In the genomic region with DNA sequence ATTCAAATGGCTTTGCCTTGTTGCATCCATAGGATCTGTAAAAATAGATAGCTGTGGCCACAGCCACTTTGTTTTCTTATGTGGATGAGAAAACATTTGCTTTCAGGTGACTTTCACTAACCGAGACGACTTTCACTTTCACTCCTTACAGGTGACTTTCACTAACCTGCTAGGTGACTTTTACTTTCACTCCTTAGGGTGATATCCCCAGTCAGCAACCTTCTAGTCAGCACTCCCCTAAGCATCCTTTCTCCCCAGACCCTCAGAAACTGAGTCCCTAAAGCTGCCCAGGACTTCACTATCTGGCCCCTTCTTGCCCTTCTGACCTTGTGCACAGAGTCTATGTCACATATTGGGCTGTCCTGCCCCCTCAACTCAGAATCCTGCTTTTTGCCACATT, we compare ENCODE assay signal across 9 cellular contexts.
A peak's percentile ranks its signal among the peaks of the same experiment; 100 is the strongest.
DNase-seq lines count a peak whose midpoint lies in the region; ATAC-seq and TF ChIP-seq lines count a peak whose summit lies in the region.
"Had no signal": no experiment of that assay in that cellular context is flagged by ENCODE, and none has a peak within 500 bp of the region (broad histone marks: within the 10 kb centered on the region; RNA-seq: fewer than 3 reads in every experiment).

No MANE protein-coding gene starts in this region.

- H3K79me2 ChIP-seq in OCI-LY7 (ENCODE audit: insufficient read depth, low read depth, low read length): no peaks in the 10 kb centered on the region

- H3K4me1 ChIP-seq in OCI-LY7 (ENCODE audit: insufficient read depth, low read length, poor library complexity, severe bottlenecking) (no peaks in the 10 kb centered on the region), mucosa of descending colon (ENCODE audit: low read depth) (no peaks in the 10 kb centered on the region)
- H3K4me1 ChIP-seq: esophagus muscularis mucosa had no signal

- TF ChIP-seq CTCF in OCI-LY7 (conservative IDR thresholded peaks at IDR 0.05; ENCODE audit: low read length) (no peak), mucosa of descending colon (IDR thresholded peaks at IDR 0.05) (no peak)

- H3K4me2 ChIP-seq in OCI-LY7 (ENCODE audit: low read length): no peak overlapping the region; the same call in 1 of the 2 replicates

- CTCF ChIA-PET in OCI-LY7 (lab: Charles Lee; ENCODE audit: unreplicated experiment): no interaction called here

- H4K20me1 ChIP-seq in OCI-LY7 (ENCODE audit: insufficient read depth, low read length): no peaks in the 10 kb centered on the region

- no peak overlapping the region for H3K27ac ChIP-seq in OCI-LY7 (ENCODE audit: low read depth, low read length, poor library complexity, severe bottlenecking)
- H3K27ac ChIP-seq: esophagus muscularis mucosa had no signal

- H2AFZ ChIP-seq in OCI-LY7 (ENCODE audit: low read length): no peak overlapping the region

- no peaks in the 10 kb centered on the region for H3K9me3 ChIP-seq in OCI-LY7 (ENCODE audit: low read length)
- H3K9me3 ChIP-seq in mucosa of descending colon: no peaks in the 10 kb centered on the region
- H3K9me3 ChIP-seq: esophagus muscularis mucosa had no signal

- intact Hi-C loops in OCI-LY7 (cut with micrococcal nuclease; ENCODE audit: unreplicated experiment): no loop called here
- intact Hi-C loops in mucosa of descending colon (cut with DNase I, micrococcal nuclease): no loop called here

- DNase-seq in NCI-H510A treated with DMSO at 0.1 percent for 48 hours (lab: John Stamatoyannopoulos, UW): peak; percentile 14
- no peak for DNase-seq in NCI-H510A (lab: John Stamatoyannopoulos, UW)
- peak; percentile 4 for DNase-seq in OCI-LY7 (ENCODE audit: low spot score)
- peak in 1 of 3 donors; percentile 33 for DNase-seq in mucosa of descending colon
- no peak for DNase-seq in GM19240 (ENCODE audit: insufficient read length, low spot score)
- DNase-seq in cerebellum (ENCODE audit: low spot score): no peak
- no peak for DNase-seq in dedifferentiated amniotic fluid mesenchymal stem cell (ENCODE audit: extremely low spot score)

- POLR2A ChIA-PET in OCI-LY7 (lab: Charles Lee): no interaction called here

- BruUV-seq in OCI-LY7 (replicated peaks; lab: Mats Ljungman, UMichigan): no TSS peak

- H3K9me2 ChIP-seq in OCI-LY7 (ENCODE audit: insufficient read depth, low read length): no peaks in the 10 kb centered on the region

- ATAC-seq in HG02610 (IDR thresholded peaks at IDR 0.05; ENCODE audit: unreplicated experiment) (peak; percentile 76), mucosa of descending colon (peak; percentile 94)

- H3K4me3 ChIP-seq in OCI-LY7 (ENCODE audit: low read depth, low read length, poor library complexity, severe bottlenecking) (no peak overlapping the region), mucosa of descending colon (no peak overlapping the region)
- H3K4me3 ChIP-seq: esophagus muscularis mucosa had no signal

- no peaks in the 10 kb centered on the region for H3K36me3 ChIP-seq in OCI-LY7 (ENCODE audit: insufficient read depth, low read length)
- H3K36me3 ChIP-seq in mucosa of descending colon (ENCODE audit: low read depth): no peaks in the 10 kb centered on the region
- H3K36me3 ChIP-seq: esophagus muscularis mucosa had no signal

Comparison
In these comparisons a context has a peak if more than half of its experiments do, and no peak if none do; other contexts are left out.
1. DNase-seq: peak in NCI-H510A treated with DMSO at 0.1 percent for 48 hours (single experiment) and OCI-LY7 (single experiment); none in NCI-H510A (single experiment), GM19240 (single experiment), cerebellum (single experiment) and dedifferentiated amniotic fluid mesenchymal stem cell (single experiment).